ENCODE assay signal across 11 cellular contexts in genomic region chr11:78840623-78841022, GRCh38.
DNase-seq lines count a peak whose midpoint lies in the region; ATAC-seq, FAIRE-seq and TF ChIP-seq lines count a peak whose summit lies in the region.
"Had no signal": no experiment of that assay in that cellular context is flagged by ENCODE, and none has a peak within 500 bp of the region (broad histone marks: within the 10 kb centered on the region; RNA-seq: fewer than 3 reads in every experiment).

No MANE protein-coding gene starts in this region.

- intact Hi-C loops in left cardiac atrium (cut with DNase I) (no loop called here), sciatic nerve (cut with DNase I) (no loop called here)

- in situ Hi-C loops in HAP-1 (cut with MboI; ENCODE audit: low sequenced_read_pairs) = no loop called here

- H3K36me3 ChIP-seq in bronchial epithelial cell (ENCODE audit: control insufficient read depth, insufficient read depth, low read length) = no peaks in the 10 kb centered on the region
- H3K36me3 ChIP-seq in HAP-1 (replicated peaks) = no peaks in the 10 kb centered on the region
- H3K36me3 ChIP-seq: thoracic aorta had no signal

- DNase-seq in AG08396 (ENCODE audit: low spot score) = peak; percentile 36
- DNase-seq in bronchial epithelial cell (ENCODE audit: low read depth) = peak; percentile 69
- peak; percentile 51 for DNase-seq in left cardiac atrium
- no peak for DNase-seq in sciatic nerve (ENCODE audit: low spot score)
- DNase-seq in HAP-1 (ENCODE audit: low spot score in 2 of 2) = no peak
- no peak for DNase-seq in DMS79 (lab: John Stamatoyannopoulos, UW)
- DNase-seq: natural killer cell had no signal

- ATAC-seq in left cardiac atrium (peak; percentile 67 to 84), sciatic nerve (peak; percentile 90), HG02759 (IDR thresholded peaks at IDR 0.05; ENCODE audit: unreplicated experiment) (no peak), HG02642 (IDR thresholded peaks at IDR 0.05; ENCODE audit: poor library complexity, unreplicated experiment) (no peak)
- ATAC-seq: natural killer cell had no signal

- no peak for FAIRE-seq in bronchial epithelial cell (lab: Jason Lieb, UNC)
- FAIRE-seq: colon had no signal

- no peaks in the 10 kb centered on the region for H3K9me3 ChIP-seq in HAP-1
- H3K9me3 ChIP-seq: thoracic aorta had no signal

- H3K27me3 ChIP-seq in bronchial epithelial cell (ENCODE audit: control insufficient read depth, insufficient read depth, low read length) (no peaks in the 10 kb centered on the region), HAP-1 (ENCODE audit: low read depth) (no peaks in the 10 kb centered on the region)

- H3K4me3 ChIP-seq in bronchial epithelial cell (ENCODE audit: low read depth, low read length) (no peak overlapping the region), HAP-1 (no peak overlapping the region)
- H3K4me3 ChIP-seq: thoracic aorta had no signal

- TF ChIP-seq CTCF in bronchial epithelial cell (IDR thresholded peaks at IDR 0.05; ENCODE audit: insufficient read depth, low read length, severe bottlenecking) = no peak

- H3K4me1 ChIP-seq in HAP-1 = no peaks in the 10 kb centered on the region

Comparison
In these comparisons a context has a peak if more than half of its experiments do, and no peak if none do; other contexts are left out.
1. DNase-seq: peak in AG08396 (single experiment), bronchial epithelial cell (single experiment) and left cardiac atrium (single experiment); none in sciatic nerve (single experiment), HAP-1 (0 of 2) and DMS79 (single experiment).
2. ATAC-seq: peak in left cardiac atrium (2 of 2) and sciatic nerve (single experiment); none in HG02759 (single experiment) and HG02642 (single experiment).